Comparison of ENCODE assay signal across 7 cellular contexts in the genomic region with DNA sequence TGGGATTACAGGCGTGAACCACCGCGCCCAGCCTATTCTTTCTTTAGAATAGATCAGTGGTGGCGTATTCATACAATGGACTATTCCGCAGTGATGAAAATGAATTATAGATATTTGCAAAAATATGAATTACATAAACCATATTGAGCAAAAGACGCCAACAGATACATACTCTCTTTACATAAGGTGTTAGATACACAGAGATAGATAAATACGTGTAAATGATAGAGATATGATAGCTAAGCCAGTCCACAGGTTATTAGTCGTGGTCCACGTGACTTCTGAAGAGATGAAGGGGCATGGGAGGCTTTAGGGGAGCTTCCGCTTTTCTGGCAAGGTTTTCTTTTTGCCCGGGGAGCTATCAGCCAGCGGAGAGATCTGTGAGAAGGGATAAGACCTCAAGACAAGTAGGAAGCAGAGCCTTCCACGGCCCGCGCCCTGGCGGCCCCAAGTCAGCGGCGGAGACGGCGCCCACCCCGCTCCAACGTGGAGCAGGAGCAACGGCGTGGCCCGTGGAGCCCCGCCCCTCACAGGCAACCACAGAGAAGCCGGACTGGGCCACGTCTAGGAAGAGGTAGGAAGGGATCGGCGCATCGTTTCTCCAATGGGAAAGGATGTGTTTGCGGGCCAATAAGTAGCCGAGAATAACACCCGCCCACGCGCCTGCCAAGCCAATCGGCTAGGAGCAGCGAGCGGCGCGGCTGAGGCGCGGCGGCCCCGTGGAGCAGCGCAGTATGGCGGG. TPM values are rescaled to one million over a fixed set of nuclear protein-coding genes. Genes with fewer than 3 reads are reported as not detected.
DNase-seq lines count a peak whose midpoint lies in the region; ATAC-seq, FAIRE-seq and TF ChIP-seq lines count a peak whose summit lies in the region.

A gene (plus strand): TSS at position 704 of the 742 bp plus-strand sequence. CDS start 31 bp downstream, at position 735.

- peak; percentile 97 for FAIRE-seq in GM18507 (lab: Jason Lieb, UNC)

- in situ Hi-C loops in astrocyte of the cerebellum (cut with HindIII; ENCODE audit: low sequenced_read_pairs) = no loop called here

- ATAC-seq in HG02981 (IDR thresholded peaks at IDR 0.05; ENCODE audit: unreplicated experiment) = peak; percentile 87

- peak; percentile 80 for DNase-seq in GM18507 (ENCODE audit: extremely low spot score, insufficient read length, low read depth)
- peak; percentile 92 for DNase-seq in NCI-H2029 treated with DMSO at 0.1 percent for 48 hours (lab: John Stamatoyannopoulos, UW)
- peak; percentile 88 for DNase-seq in T-helper 9 cell
- peak; percentile 94 for DNase-seq in astrocyte of the cerebellum (ENCODE audit: low read depth)
- peak; percentile 94 for DNase-seq in hepatic stellate cell (ENCODE audit: low spot score)
- peak; percentile 97 for DNase-seq in renal cortical epithelial cell (ENCODE audit: low read depth)

- H3K4me3 ChIP-seq in astrocyte of the cerebellum (ENCODE audit: low read depth, low read length) = peak within 1 kb of the TSS; percentile 49

- TF ChIP-seq CTCF in astrocyte of the cerebellum (IDR thresholded peaks at IDR 0.05; ENCODE audit: low read depth, low read length, missing control alignments) = no peak

RNA-seq across cellular contexts. Expression of the gene that starts here (rescaled TPM):
- 13.7 and 18.3 TPM in 2 replicates for total RNA-seq in renal cortical epithelial cell

Comparison
In these comparisons a context has a peak if more than half of its experiments do, and no peak if none do; other contexts are left out.
1. Peak in every context shown above with its lines: DNase-seq, ATAC-seq and H3K4me3 ChIP-seq.